13 cellular contexts compared by ENCODE assay signal in the genomic region with DNA sequence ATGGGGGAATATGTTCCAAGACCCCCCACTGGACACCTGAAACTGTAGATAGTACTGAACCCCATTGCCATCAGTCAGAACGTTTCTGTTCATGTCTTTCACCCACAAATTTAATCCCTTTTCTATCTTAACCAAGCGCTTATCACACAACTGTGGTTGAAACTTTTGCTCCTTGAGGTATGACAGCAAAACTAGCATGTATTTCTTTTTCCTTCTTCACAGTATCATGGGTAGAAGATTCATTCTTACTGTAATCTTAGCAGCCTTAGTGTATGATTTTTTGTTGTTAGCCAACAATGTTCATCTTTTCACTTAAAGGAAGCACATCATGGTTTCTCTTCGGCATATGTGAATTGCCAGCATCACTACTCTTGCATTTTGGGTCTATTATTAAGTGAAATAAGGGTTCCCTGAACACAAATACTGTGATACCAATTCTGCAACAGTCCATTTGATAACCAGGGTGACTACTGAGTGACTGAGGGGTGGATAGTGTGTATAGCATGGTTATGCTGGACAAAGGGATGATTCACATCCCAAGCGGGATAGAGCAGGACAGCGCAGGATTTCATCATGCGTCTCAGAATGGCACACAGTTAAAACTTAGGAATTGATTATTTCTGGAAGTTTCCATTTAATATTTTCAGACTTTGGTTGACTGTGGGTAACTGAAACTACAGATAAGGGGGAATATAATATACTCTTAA. TPM values are rescaled to one million over a fixed set of nuclear protein-coding genes. Genes with fewer than 3 reads are reported as not detected.
DNase-seq lines count a peak whose midpoint lies in the region; ATAC-seq and TF ChIP-seq lines count a peak whose summit lies in the region.
"Had no signal": no experiment of that assay in that cellular context is flagged by ENCODE, and none has a peak within 500 bp of the region (broad histone marks: within the 10 kb centered on the region; RNA-seq: fewer than 3 reads in every experiment).

No MANE protein-coding gene starts in this region.

- peak overlapping the region in 2 of 8 donors; percentile 8 to 48 for H3K4me3 Mint-ChIP-seq in CD4-positive, alpha-beta memory T cell

- H3K27ac ChIP-seq in CD4-positive, alpha-beta memory T cell (ENCODE audit: low read depth, low read length) = no peak overlapping the region
- H3K27ac ChIP-seq in layer of hippocampus (ENCODE audit: low read depth, low read length) = peak overlapping the region; percentile 65
- H3K27ac ChIP-seq: adrenal gland, upper lobe of left lung had no signal

- ATAC-seq in HG03159 (IDR thresholded peaks at IDR 0.05; ENCODE audit: unreplicated experiment) = no peak
- no peak for ATAC-seq in GM19455 (IDR thresholded peaks at IDR 0.05; ENCODE audit: unreplicated experiment)

- H3K9me3 ChIP-seq in CD4-positive, alpha-beta memory T cell (ENCODE audit: control insufficient read depth in 1 of 2, low read length in 2 of 2) = no peaks in the 10 kb centered on the region
- H3K9me3 ChIP-seq: adrenal gland, HAP-1, upper lobe of left lung had no signal

- peaks cover 56% of the 10 kb centered on the region for H3K4me1 ChIP-seq in CD4-positive, alpha-beta memory T cell (ENCODE audit: insufficient read depth, low read length)
- H3K4me1 ChIP-seq: adrenal gland, HAP-1 had no signal

- peaks cover 50 to 87% (median 71%) of the 10 kb centered on the region in 4 donors for H3K4me1 Mint-ChIP-seq in CD4-positive, alpha-beta memory T cell

- peaks cover 25% of the 10 kb centered on the region for H3K36me3 ChIP-seq in CD4-positive, alpha-beta memory T cell (ENCODE audit: insufficient read depth, low read length)
- H3K36me3 ChIP-seq: adrenal gland had no signal

- H3K4me3 ChIP-seq in CD4-positive, alpha-beta memory T cell (ENCODE audit: low read length in 2 of 2) = no peak overlapping the region
- H3K4me3 ChIP-seq in astrocyte of the spinal cord (ENCODE audit: low read depth, low read length) = no peak overlapping the region
- H3K4me3 ChIP-seq: adrenal gland, HAP-1, upper lobe of left lung had no signal

- peak overlapping the region; percentile 24 to 78 (median 65) for H3K27ac Mint-ChIP-seq in CD4-positive, alpha-beta memory T cell

- in situ Hi-C loops in astrocyte of the spinal cord (cut with HindIII; ENCODE audit: low sequenced_read_pairs) = no loop called here

- no peaks in the 10 kb centered on the region for H3K27me3 Mint-ChIP-seq in CD4-positive, alpha-beta memory T cell

- intact Hi-C loops in CD4-positive, alpha-beta memory T cell (cut with micrococcal nuclease) = no loop called here

- peaks cover 40 to 76% of the 10 kb centered on the region in 2 donors for H3K36me3 Mint-ChIP-seq in CD4-positive, alpha-beta memory T cell

- H3K27me3 ChIP-seq in CD4-positive, alpha-beta memory T cell (ENCODE audit: insufficient read depth, low read length) = no peaks in the 10 kb centered on the region
- no peaks in the 10 kb centered on the region for H3K27me3 ChIP-seq in layer of hippocampus (ENCODE audit: control insufficient read depth, insufficient read depth, low read length)
- H3K27me3 ChIP-seq: adrenal gland, upper lobe of left lung had no signal

- no peaks in the 10 kb centered on the region for H3K9me3 Mint-ChIP-seq in CD4-positive, alpha-beta memory T cell

- CTCF ChIA-PET in CD4-positive, alpha-beta memory T cell (lab: Charles Lee; ENCODE audit: partially characterized antibody) = interaction anchor here (1.1 to 1.3 kb wide), 3 partner anchors 15 to 37 kb away, joined by 3 to 7 read pairs (median 5); no protein-coding TSS in a partner anchor

- no peak for TF ChIP-seq CTCF in astrocyte of the spinal cord (IDR thresholded peaks at IDR 0.05; ENCODE audit: low read depth, low read length)

- POLR2A ChIA-PET in CD4-positive, alpha-beta memory T cell (lab: Charles Lee; ENCODE audit: partially characterized antibody) = no interaction called here

- no peak for DNase-seq in CD4-positive, alpha-beta memory T cell
- DNase-seq in M059J (ENCODE audit: low read depth) (peak; percentile 79), astrocyte of the spinal cord (ENCODE audit: low read depth, low spot score) (peak; percentile 54), ureter (ENCODE audit: low spot score) (no peak), NCI-H510A (lab: John Stamatoyannopoulos, UW) (no peak)
- DNase-seq: adrenal gland, NCI-H2171, upper lobe of left lung had no signal

RNA-seq across cellular contexts. Expression of gene KCNS1, which starts 41.8 kb away (rescaled TPM):
- total RNA-seq in CD4-positive, alpha-beta memory T cell = under 1 TPM in 1 of 2 experiments, not detected in 1; 0.09 TPM
- under 1 TPM in 1 of 2 donors, not detected in 1; 0.16 TPM for polyA plus RNA-seq in CD4-positive, alpha-beta memory T cell
- 0.34 and 1.5 TPM in 2 replicates for total RNA-seq in M059J (2014; rRNA removed; shearing (Covaris generic))
- 0.86 TPM for total RNA-seq in ureter
- polyA plus RNA-seq: neural cell had no signal

RNA-seq across cellular contexts. Expression of gene WFDC5, which starts 55.8 kb away (rescaled TPM):
- total RNA-seq in CD4-positive, alpha-beta memory T cell = not detected
- polyA plus RNA-seq in CD4-positive, alpha-beta memory T cell = not detected
- not detected in 2 replicates for total RNA-seq in M059J (2014; rRNA removed; shearing (Covaris generic))
- total RNA-seq in ureter = 0.78 TPM
- total RNA-seq: adrenal gland had no signal
- polyA plus RNA-seq: adrenal gland, neural cell had no signal

Comparison
In these comparisons a context has a peak if more than half of its experiments do, and no peak if none do; other contexts are left out.
1. DNase-seq: peak in M059J (single experiment) and astrocyte of the spinal cord (single experiment); none in CD4-positive, alpha-beta memory T cell (0 of 5), ureter (single experiment) and NCI-H510A (single experiment).